Comparison of ENCODE assay signal across 29 cellular contexts in genomic region chr14:98062083-98062482, GRCh38.
"Had no signal": no experiment of that assay in that cellular context is flagged by ENCODE, and none has a peak within 500 bp of the region (broad histone marks: within the 10 kb centered on the region; RNA-seq: fewer than 3 reads in every experiment).

No MANE protein-coding gene starts in this region.

- H3K9me3 ChIP-seq: neutrophil, ovary, psoas muscle, right lobe of liver, sigmoid colon, stomach, thoracic aorta, thyroid gland, tibial nerve, upper lobe of left lung, vagina had no signal

- H3K27me3 Mint-ChIP-seq: stimulated activated naive B cell treated with anti-CD40 and anti-IgM and Interleukin-4, amounts not matched to agents 10 μg/mL and 1 μg/mL and 100 μg/mL, for 72 hours; stimulated activated naive CD8-positive, alpha-beta T cell treated with anti-CD3 and anti-CD28 coated beads, Interleukin-15, Interleukin-2, amounts not matched to agents 100 ng/mL and 50 ng/mL, for 24 hours had no signal

- H3K4me3 ChIP-seq: ovary, psoas muscle, right lobe of liver, sigmoid colon, stomach, thoracic aorta, thyroid gland, tibial nerve, upper lobe of left lung, vagina had no signal

- H3K79me2 ChIP-seq: parathyroid adenoma had no signal

- H3K4me3 Mint-ChIP-seq: natural killer cell treated with Interleukin-12 subunit alpha and Interleukin-12 subunit beta and Interleukin-15 and Interleukin-18, amount 100 ng/mL, for 72 hours; nephron progenitor cell; neural crest cell; stimulated activated effector memory CD8-positive, alpha-beta T cell treated with anti-CD3 and anti-CD28 coated beads, Interleukin-12 subunit alpha, Interleukin-12 subunit beta, amount 100 ng/mL, for 72 hours; stimulated activated naive B cell treated with anti-CD40 and anti-IgM and Interleukin-4, amounts not matched to agents 10 μg/mL and 1 μg/mL and 100 μg/mL, for 72 hours; stimulated activated naive CD8-positive, alpha-beta T cell treated with anti-CD3 and anti-CD28 coated beads, Interleukin-15, Interleukin-2, amounts not matched to agents 100 ng/mL and 50 ng/mL, for 24 hours had no signal

- H2AFZ ChIP-seq: parathyroid adenoma had no signal

- H3K9ac ChIP-seq: parathyroid adenoma had no signal

- H3K4me1 Mint-ChIP-seq: nephron progenitor cell; neural crest cell; stimulated activated effector memory CD8-positive, alpha-beta T cell treated with anti-CD3 and anti-CD28 coated beads, Interleukin-12 subunit alpha, Interleukin-12 subunit beta, amount 100 ng/mL, for 72 hours; stimulated activated naive B cell treated with anti-CD40 and anti-IgM and Interleukin-4, amounts not matched to agents 10 μg/mL and 1 μg/mL and 100 μg/mL, for 72 hours had no signal

- H3K27me3 ChIP-seq: neutrophil, ovary, right lobe of liver, sigmoid colon, thyroid gland, tibial nerve, upper lobe of left lung, vagina had no signal

- ATAC-seq: natural killer cell treated with Interleukin-12 subunit alpha and Interleukin-12 subunit beta and Interleukin-15 and Interleukin-18, amount 100 ng/mL, for 72 hours; psoas muscle; right cardiac atrium; right lobe of liver; stimulated activated effector memory CD8-positive, alpha-beta T cell treated with anti-CD3 and anti-CD28 coated beads, Interleukin-12 subunit alpha, Interleukin-12 subunit beta, amount 100 ng/mL, for 72 hours; stimulated activated naive B cell treated with anti-CD40 and anti-IgM and Interleukin-4, amounts not matched to agents 10 μg/mL and 1 μg/mL and 100 μg/mL, for 72 hours had no signal

- H3K27ac ChIP-seq: neutrophil, ovary, parathyroid adenoma, psoas muscle, right lobe of liver, sigmoid colon, stomach, thoracic aorta, thyroid gland, tibial nerve, upper lobe of left lung, vagina had no signal

- H3K4me1 ChIP-seq: parathyroid adenoma, psoas muscle, right lobe of liver, sigmoid colon, stomach, thyroid gland, tibial nerve, upper lobe of left lung, vagina had no signal

- H3K36me3 ChIP-seq: neutrophil, ovary, right lobe of liver, sigmoid colon, stomach, thoracic aorta, thyroid gland, tibial nerve, upper lobe of left lung, vagina had no signal

- H3K36me3 Mint-ChIP-seq: natural killer cell treated with Interleukin-12 subunit alpha and Interleukin-12 subunit beta and Interleukin-15 and Interleukin-18, amount 100 ng/mL, for 72 hours; stimulated activated effector memory CD8-positive, alpha-beta T cell treated with anti-CD3 and anti-CD28 coated beads, Interleukin-12 subunit alpha, Interleukin-12 subunit beta, amount 100 ng/mL, for 72 hours; stimulated activated naive B cell treated with anti-CD40 and anti-IgM and Interleukin-4, amounts not matched to agents 10 μg/mL and 1 μg/mL and 100 μg/mL, for 72 hours had no signal

- H3K9me3 Mint-ChIP-seq: natural killer cell treated with Interleukin-12 subunit alpha and Interleukin-12 subunit beta and Interleukin-15 and Interleukin-18, amount 100 ng/mL, for 72 hours; neural crest cell; stimulated activated effector memory CD8-positive, alpha-beta T cell treated with anti-CD3 and anti-CD28 coated beads, Interleukin-12 subunit alpha, Interleukin-12 subunit beta, amount 100 ng/mL, for 72 hours; stimulated activated naive CD8-positive, alpha-beta T cell treated with anti-CD3 and anti-CD28 coated beads, Interleukin-15, Interleukin-2, amounts not matched to agents 100 ng/mL and 50 ng/mL, for 24 hours had no signal

- H3K27ac Mint-ChIP-seq: natural killer cell treated with Interleukin-12 subunit alpha and Interleukin-12 subunit beta and Interleukin-15 and Interleukin-18, amount 100 ng/mL, for 72 hours; nephron progenitor cell; progenitor cell of endocrine pancreas; stimulated activated effector memory CD8-positive, alpha-beta T cell treated with anti-CD3 and anti-CD28 coated beads, Interleukin-12 subunit alpha, Interleukin-12 subunit beta, amount 100 ng/mL, for 72 hours; stimulated activated naive B cell treated with anti-CD40 and anti-IgM and Interleukin-4, amounts not matched to agents 10 μg/mL and 1 μg/mL and 100 μg/mL, for 72 hours; stimulated activated naive CD8-positive, alpha-beta T cell treated with anti-CD3 and anti-CD28 coated beads, Interleukin-15, Interleukin-2, amounts not matched to agents 100 ng/mL and 50 ng/mL, for 24 hours had no signal

- DNase-seq: nephron progenitor cell; nucleus accumbens; ovary; posterior cingulate gyrus; psoas muscle; right cardiac atrium; right lobe of liver; sigmoid colon; small intestine; stimulated activated CD4-positive, alpha-beta T cell treated with anti-CD3 and anti-CD28 coated beads, Interleukin-15, amount 100 ng/mL, for 24 hours; stimulated activated CD4-positive, alpha-beta T cell treated with anti-CD3 and anti-CD28 coated beads, Interleukin-2, amount 100 ng/mL, for 24 hours; stimulated activated CD4-positive, alpha-beta T cell treated with anti-CD3 and anti-CD28 coated beads, Interleukin-2, amount 100 ng/mL, for 48 hours; stimulated activated CD4-positive, alpha-beta T cell treated with anti-CD3 and anti-CD28 coated beads, Interleukin-4, amount 100 ng/mL, for 24 hours; stimulated activated naive B cell treated with anti-CD40 and anti-IgM and Interleukin-4, amounts not matched to agents 10 μg/mL and 1 μg/mL and 100 μg/mL, for 72 hours; stimulated activated naive CD4-positive, alpha-beta T cell treated with Interleukin-2 at 50 U/mL for 16 hours; stomach; thyroid gland; trophoblast cell; upper lobe of left lung had no signal
